8 cellular contexts compared by ENCODE assay signal in the genomic region with DNA sequence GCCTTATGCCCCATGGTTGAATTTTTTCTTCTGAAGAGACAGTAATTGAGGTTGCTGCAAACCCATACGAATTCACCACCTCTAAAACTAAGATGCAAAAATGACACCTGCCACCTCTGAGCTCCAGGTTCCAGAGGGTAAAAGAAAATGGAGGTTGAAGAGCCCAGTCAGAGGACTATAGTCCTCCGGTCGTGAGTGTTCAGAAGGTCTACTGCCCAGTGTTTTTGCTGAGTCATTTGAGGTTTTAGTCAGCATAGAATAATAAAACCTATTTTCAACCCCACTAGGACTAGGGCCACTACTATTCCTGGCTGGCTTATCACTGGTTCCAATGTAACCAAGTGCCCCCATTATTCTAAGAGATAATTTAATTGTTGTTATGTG. TPM values are rescaled to one million over a fixed set of nuclear protein-coding genes. Genes with fewer than 3 reads are reported as not detected.
DNase-seq lines count a peak whose midpoint lies in the region; ATAC-seq, FAIRE-seq and TF ChIP-seq lines count a peak whose summit lies in the region.
"Had no signal": no experiment of that assay in that cellular context is flagged by ENCODE, and none has a peak within 500 bp of the region (broad histone marks: within the 10 kb centered on the region; RNA-seq: fewer than 3 reads in every experiment).

No MANE protein-coding gene starts in this region.

- H3K27ac Mint-ChIP-seq in WTC11 = no peak overlapping the region
- H3K27ac Mint-ChIP-seq: T-helper 1 cell treated with Interleukin-12 subunit alpha and Interleukin-12 subunit beta and Interleukin-4 antibody, amounts not matched to agents 30 μg/mL and 1 μg/mL, for 36 hours had no signal

- DNase-seq in WTC11 (ENCODE audit: low spot score) (no peak), small intestine (peak; percentile 40), NCI-H1048 (lab: John Stamatoyannopoulos, UW) (no peak)
- DNase-seq in stimulated activated CD4-positive, alpha-beta T cell treated with anti-CD3 and anti-CD28 coated beads, Interleukin-15, amount 100 ng/mL, for 24 hours = no peak

- no peaks in the 10 kb centered on the region for H3K4me1 ChIP-seq in small intestine (ENCODE audit: control insufficient read depth in 2 of 2, insufficient read depth in 1 of 2, low read depth in 1 of 2, low read length in 1 of 2)

- POLR2A ChIA-PET in WTC11 (lab: Charles Lee) = no interaction called here

- H3K27me3 Mint-ChIP-seq in WTC11 (ENCODE audit: low read depth) = no peaks in the 10 kb centered on the region

- no peaks in the 10 kb centered on the region for H3K36me3 ChIP-seq in small intestine (ENCODE audit: control insufficient read depth in 2 of 2, insufficient read depth in 2 of 2, low read length in 2 of 2)

- peaks cover 6% of the 10 kb centered on the region for H3K36me3 Mint-ChIP-seq in WTC11

- H3K4me3 ChIP-seq in small intestine (ENCODE audit: low read depth in 1 of 2, low read length in 2 of 2) = no peak overlapping the region

- TF ChIP-seq CTCF in WTC11 (IDR thresholded peaks at IDR 0.05) = no peak

- CTCF ChIA-PET in WTC11 (lab: Charles Lee) = interaction anchor here (0.7 to 5.1 kb wide), 9 partner anchors 15 to 227 kb away, joined by 3 to 47 read pairs (median 4); a partner anchor contains a TSS

- no peak overlapping the region for H3K27ac ChIP-seq in small intestine (ENCODE audit: low read depth in 1 of 2, low read length in 1 of 2)

- no peak overlapping the region for H3K4me3 Mint-ChIP-seq in WTC11
- H3K4me3 Mint-ChIP-seq: T-helper 1 cell treated with Interleukin-12 subunit alpha and Interleukin-12 subunit beta and Interleukin-4 antibody, amounts not matched to agents 30 μg/mL and 1 μg/mL, for 36 hours had no signal

- no peak for FAIRE-seq in small intestine (lab: Jason Lieb, UNC)

- no peaks in the 10 kb centered on the region for H3K27me3 ChIP-seq in small intestine (ENCODE audit: control insufficient read depth in 2 of 2, insufficient read depth in 2 of 2, low read length in 2 of 2)

- 12 to 43% (median 16%) methylated on average over 3 of the region's 3 CpGs for WGBS in small intestine, 3 donors

- ATAC-seq in GM19452 (IDR thresholded peaks at IDR 0.05; ENCODE audit: unreplicated experiment) (peak; percentile 21), HG03432 (IDR thresholded peaks at IDR 0.05; ENCODE audit: unreplicated experiment) (peak; percentile 37), WTC11 (peak; percentile 4)
- ATAC-seq in activated CD4-positive, CD25-positive, alpha-beta regulatory T cell treated with anti-CD3 and anti-CD28 coated beads, Interleukin-2, amount 50 U/mL, for 24 hours = no peak

- H3K4me1 Mint-ChIP-seq in WTC11 = peaks cover 23% of the 10 kb centered on the region

- H3K9me3 ChIP-seq in small intestine (ENCODE audit: control insufficient read depth, low read depth) = no peaks in the 10 kb centered on the region

- H3K9me3 Mint-ChIP-seq in WTC11 = peaks cover 8% of the 10 kb centered on the region; the same call in 1 of the 2 replicates
- H3K9me3 Mint-ChIP-seq: T-helper 1 cell treated with Interleukin-12 subunit alpha and Interleukin-12 subunit beta and Interleukin-4 antibody, amounts not matched to agents 30 μg/mL and 1 μg/mL, for 36 hours had no signal

TF ChIP-seq in WTC11, 78 proteins besides CTCF, POLR2A, EP300 and RAD21:
- TF ChIP-seq SP1 (CRISPR knock-in tag; conservative IDR thresholded peaks at IDR 0.05) (no peak), ZNF317 (CRISPR knock-in tag; IDR thresholded peaks at IDR 0.05; ENCODE audit: borderline replicate concordance, low read depth) (no peak), ZBTB21 (CRISPR knock-in tag; IDR thresholded peaks at IDR 0.05; ENCODE audit: borderline replicate concordance) (no peak), TCF7 (CRISPR knock-in tag; IDR thresholded peaks at IDR 0.05; ENCODE audit: low read depth) (no peak), FOXJ3 (CRISPR knock-in tag; IDR thresholded peaks at IDR 0.05; ENCODE audit: borderline replicate concordance) (no peak), JAZF1 (CRISPR knock-in tag; IDR thresholded peaks at IDR 0.05) (no peak), IRF2 (CRISPR knock-in tag; IDR thresholded peaks at IDR 0.05; ENCODE audit: borderline replicate concordance, low read depth) (no peak), OVOL2 (CRISPR knock-in tag; IDR thresholded peaks at IDR 0.05; ENCODE audit: borderline replicate concordance) (no peak), ETV6 (CRISPR knock-in tag; IDR thresholded peaks at IDR 0.05) (no peak)
- TF ChIP-seq, protein P1, sequence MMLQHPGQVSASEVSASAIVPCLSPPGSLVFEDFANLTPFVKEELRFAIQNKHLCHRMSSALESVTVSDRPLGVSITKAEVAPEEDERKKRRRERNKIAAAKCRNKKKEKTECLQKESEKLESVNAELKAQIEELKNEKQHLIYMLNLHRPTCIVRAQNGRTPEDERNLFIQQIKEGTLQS (CRISPR knock-in tag; conservative IDR thresholded peaks at IDR 0.05) = no peak
- TF ChIP-seq, protein P2, sequence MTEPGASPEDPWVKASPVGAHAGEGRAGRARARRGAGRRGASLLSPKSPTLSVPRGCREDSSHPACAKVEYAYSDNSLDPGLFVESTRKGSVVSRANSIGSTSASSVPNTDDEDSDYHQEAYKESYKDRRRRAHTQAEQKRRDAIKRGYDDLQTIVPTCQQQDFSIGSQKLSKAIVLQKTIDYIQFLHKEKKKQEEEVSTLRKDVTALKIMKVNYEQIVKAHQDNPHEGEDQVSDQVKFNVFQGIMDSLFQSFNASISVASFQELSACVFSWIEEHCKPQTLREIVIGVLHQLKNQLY (CRISPR knock-in tag; IDR thresholded peaks at IDR 0.05) = no peak
- TF ChIP-seq, protein P3, sequence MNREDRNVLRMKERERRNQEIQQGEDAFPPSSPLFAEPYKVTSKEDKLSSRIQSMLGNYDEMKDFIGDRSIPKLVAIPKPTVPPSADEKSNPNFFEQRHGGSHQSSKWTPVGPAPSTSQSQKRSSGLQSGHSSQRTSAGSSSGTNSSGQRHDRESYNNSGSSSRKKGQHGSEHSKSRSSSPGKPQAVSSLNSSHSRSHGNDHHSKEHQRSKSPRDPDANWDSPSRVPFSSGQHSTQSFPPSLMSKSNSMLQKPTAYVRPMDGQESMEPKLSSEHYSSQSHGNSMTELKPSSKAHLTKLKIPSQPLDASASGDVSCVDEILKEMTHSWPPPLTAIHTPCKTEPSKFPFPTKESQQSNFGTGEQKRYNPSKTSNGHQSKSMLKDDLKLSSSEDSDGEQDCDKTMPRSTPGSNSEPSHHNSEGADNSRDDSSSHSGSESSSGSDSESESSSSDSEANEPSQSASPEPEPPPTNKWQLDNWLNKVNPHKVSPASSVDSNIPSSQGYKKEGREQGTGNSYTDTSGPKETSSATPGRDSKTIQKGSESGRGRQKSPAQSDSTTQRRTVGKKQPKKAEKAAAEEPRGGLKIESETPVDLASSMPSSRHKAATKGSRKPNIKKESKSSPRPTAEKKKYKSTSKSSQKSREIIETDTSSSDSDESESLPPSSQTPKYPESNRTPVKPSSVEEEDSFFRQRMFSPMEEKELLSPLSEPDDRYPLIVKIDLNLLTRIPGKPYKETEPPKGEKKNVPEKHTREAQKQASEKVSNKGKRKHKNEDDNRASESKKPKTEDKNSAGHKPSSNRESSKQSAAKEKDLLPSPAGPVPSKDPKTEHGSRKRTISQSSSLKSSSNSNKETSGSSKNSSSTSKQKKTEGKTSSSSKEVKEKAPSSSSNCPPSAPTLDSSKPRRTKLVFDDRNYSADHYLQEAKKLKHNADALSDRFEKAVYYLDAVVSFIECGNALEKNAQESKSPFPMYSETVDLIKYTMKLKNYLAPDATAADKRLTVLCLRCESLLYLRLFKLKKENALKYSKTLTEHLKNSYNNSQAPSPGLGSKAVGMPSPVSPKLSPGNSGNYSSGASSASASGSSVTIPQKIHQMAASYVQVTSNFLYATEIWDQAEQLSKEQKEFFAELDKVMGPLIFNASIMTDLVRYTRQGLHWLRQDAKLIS (CRISPR knock-in tag; IDR thresholded peaks at IDR 0.05; ENCODE audit: borderline replicate concordance) = no peak
- TF ChIP-seq, protein P4, sequence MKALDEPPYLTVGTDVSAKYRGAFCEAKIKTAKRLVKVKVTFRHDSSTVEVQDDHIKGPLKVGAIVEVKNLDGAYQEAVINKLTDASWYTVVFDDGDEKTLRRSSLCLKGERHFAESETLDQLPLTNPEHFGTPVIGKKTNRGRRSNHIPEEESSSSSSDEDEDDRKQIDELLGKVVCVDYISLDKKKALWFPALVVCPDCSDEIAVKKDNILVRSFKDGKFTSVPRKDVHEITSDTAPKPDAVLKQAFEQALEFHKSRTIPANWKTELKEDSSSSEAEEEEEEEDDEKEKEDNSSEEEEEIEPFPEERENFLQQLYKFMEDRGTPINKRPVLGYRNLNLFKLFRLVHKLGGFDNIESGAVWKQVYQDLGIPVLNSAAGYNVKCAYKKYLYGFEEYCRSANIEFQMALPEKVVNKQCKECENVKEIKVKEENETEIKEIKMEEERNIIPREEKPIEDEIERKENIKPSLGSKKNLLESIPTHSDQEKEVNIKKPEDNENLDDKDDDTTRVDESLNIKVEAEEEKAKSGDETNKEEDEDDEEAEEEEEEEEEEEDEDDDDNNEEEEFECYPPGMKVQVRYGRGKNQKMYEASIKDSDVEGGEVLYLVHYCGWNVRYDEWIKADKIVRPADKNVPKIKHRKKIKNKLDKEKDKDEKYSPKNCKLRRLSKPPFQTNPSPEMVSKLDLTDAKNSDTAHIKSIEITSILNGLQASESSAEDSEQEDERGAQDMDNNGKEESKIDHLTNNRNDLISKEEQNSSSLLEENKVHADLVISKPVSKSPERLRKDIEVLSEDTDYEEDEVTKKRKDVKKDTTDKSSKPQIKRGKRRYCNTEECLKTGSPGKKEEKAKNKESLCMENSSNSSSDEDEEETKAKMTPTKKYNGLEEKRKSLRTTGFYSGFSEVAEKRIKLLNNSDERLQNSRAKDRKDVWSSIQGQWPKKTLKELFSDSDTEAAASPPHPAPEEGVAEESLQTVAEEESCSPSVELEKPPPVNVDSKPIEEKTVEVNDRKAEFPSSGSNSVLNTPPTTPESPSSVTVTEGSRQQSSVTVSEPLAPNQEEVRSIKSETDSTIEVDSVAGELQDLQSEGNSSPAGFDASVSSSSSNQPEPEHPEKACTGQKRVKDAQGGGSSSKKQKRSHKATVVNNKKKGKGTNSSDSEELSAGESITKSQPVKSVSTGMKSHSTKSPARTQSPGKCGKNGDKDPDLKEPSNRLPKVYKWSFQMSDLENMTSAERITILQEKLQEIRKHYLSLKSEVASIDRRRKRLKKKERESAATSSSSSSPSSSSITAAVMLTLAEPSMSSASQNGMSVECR (CRISPR knock-in tag; IDR thresholded peaks at IDR 0.05; ENCODE audit: borderline replicate concordance) = no peak

RNA-seq across cellular contexts. Expression of a gene that starts 12.9 kb away (rescaled TPM):
- 0.07 to 0.15 TPM in 2 of 3 replicates, not detected in the other for total RNA-seq in WTC11 (2021)
- polyA plus RNA-seq in small intestine = 10 to 100 TPM in 1 of 3 donors, 1 to 10 TPM in 2; 1.8 to 12.2 (median 2.4) TPM

RNA-seq across cellular contexts. Expression of a gene that starts 14.5 kb away (rescaled TPM):
- 0.37 to 0.96 TPM (median 0.66 TPM) in 3 replicates for total RNA-seq in WTC11 (2021)
- 10 to 100 TPM in 2 of 3 donors, 1 to 10 TPM in 1; 5.6 to 28.6 (median 12.2) TPM for polyA plus RNA-seq in small intestine

Comparison
In these comparisons a context has a peak if more than half of its experiments do, and no peak if none do; other contexts are left out.
1. ATAC-seq: peak in GM19452 (single experiment), HG03432 (single experiment) and WTC11 (single experiment); none in activated CD4-positive, CD25-positive, alpha-beta regulatory T cell treated with anti-CD3 and anti-CD28 coated beads, Interleukin-2, amount 50 U/mL, for 24 hours (0 of 2).